1 cellular context compared by ENCODE assay signal in genomic region chr16:1771072-1771863, GRCh38.
TF ChIP-seq lines count a peak whose summit lies in the region.

Gene NME3 (minus strand): TSS chr16:1771543. CDS start chr16:1771534, 9 bp downstream.

TF ChIP-seq in GM12878, 131 proteins besides CTCF, POLR2A, EP300 and RAD21 (continued from another document and continues in another):
- TF ChIP-seq YY1 (IDR thresholded peaks at IDR 0.05; ENCODE audit: low read depth, low read length) = peak; percentile 83; the same call in 1 of the 2 replicates
- no peak for TF ChIP-seq MEF2B (IDR thresholded peaks at IDR 0.05; ENCODE audit: partially characterized antibody, poor library complexity, severe bottlenecking)
- TF ChIP-seq DPF2 (IDR thresholded peaks at IDR 0.05) = 0 out of 2 replicates have a peak, but pooled peaks have one; percentile 23
- TF ChIP-seq ZZZ3 (IDR thresholded peaks at IDR 0.05; ENCODE audit: control insufficient read depth, insufficient read length, low read depth) = no peak
- TF ChIP-seq ZNF217 (IDR thresholded peaks at IDR 0.05) = no peak
- TF ChIP-seq SMARCA5 (IDR thresholded peaks at IDR 0.05) = no peak
- TF ChIP-seq EGR1 (IDR thresholded peaks at IDR 0.05; ENCODE audit: borderline replicate concordance in 1 of 2, low read depth in 2 of 2, low read length in 2 of 2) = peak in 1 of 2 experiments; percentile 88; a peak in 2 of 3 replicates
- peak; percentile 60 for TF ChIP-seq CREB1 (IDR thresholded peaks at IDR 0.05; ENCODE audit: low read depth)
- no peak for TF ChIP-seq BCLAF1 (IDR thresholded peaks at IDR 0.05)
- no peak for TF ChIP-seq FOXM1 (IDR thresholded peaks at IDR 0.05; ENCODE audit: low read depth, low read length)
- TF ChIP-seq ZNF622 (IDR thresholded peaks at IDR 0.05) = no peak
- peak; percentile 64; the same call in 1 of the 2 replicates for TF ChIP-seq BACH1 (IDR thresholded peaks at IDR 0.05; ENCODE audit: borderline replicate concordance)
- peak; percentile 82; the same call in 1 of the 2 replicates for TF ChIP-seq RELB (IDR thresholded peaks at IDR 0.05; ENCODE audit: low read depth)
- no peak for TF ChIP-seq FOS (IDR thresholded peaks at IDR 0.05; ENCODE audit: borderline replicate concordance, extremely low read depth, insufficient read length)
- TF ChIP-seq IRF5 (IDR thresholded peaks at IDR 0.05; ENCODE audit: borderline replicate concordance) = no peak
- no peak for TF ChIP-seq RELA (IDR thresholded peaks at IDR 0.05; ENCODE audit: borderline replicate concordance, partially characterized antibody)
- TF ChIP-seq, protein P1, sequence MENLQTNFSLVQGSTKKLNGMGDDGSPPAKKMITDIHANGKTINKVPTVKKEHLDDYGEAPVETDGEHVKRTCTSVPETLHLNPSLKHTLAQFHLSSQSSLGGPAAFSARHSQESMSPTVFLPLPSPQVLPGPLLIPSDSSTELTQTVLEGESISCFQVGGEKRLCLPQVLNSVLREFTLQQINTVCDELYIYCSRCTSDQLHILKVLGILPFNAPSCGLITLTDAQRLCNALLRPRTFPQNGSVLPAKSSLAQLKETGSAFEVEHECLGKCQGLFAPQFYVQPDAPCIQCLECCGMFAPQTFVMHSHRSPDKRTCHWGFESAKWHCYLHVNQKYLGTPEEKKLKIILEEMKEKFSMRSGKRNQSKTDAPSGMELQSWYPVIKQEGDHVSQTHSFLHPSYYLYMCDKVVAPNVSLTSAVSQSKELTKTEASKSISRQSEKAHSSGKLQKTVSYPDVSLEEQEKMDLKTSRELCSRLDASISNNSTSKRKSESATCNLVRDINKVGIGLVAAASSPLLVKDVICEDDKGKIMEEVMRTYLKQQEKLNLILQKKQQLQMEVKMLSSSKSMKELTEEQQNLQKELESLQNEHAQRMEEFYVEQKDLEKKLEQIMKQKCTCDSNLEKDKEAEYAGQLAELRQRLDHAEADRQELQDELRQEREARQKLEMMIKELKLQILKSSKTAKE (IDR thresholded peaks at IDR 0.05; ENCODE audit: low read depth, poor library complexity, severe bottlenecking) = no peak
- TF ChIP-seq CEBPB (IDR thresholded peaks at IDR 0.05; ENCODE audit: borderline replicate concordance in 1 of 2, low read depth in 2 of 2, low read length in 2 of 2) = no peak
- TF ChIP-seq BCL3 (IDR thresholded peaks at IDR 0.05; ENCODE audit: borderline replicate concordance, insufficient read depth, low read depth, low read length, poor library complexity, severe bottlenecking) = no peak
- TF ChIP-seq, protein P2, sequence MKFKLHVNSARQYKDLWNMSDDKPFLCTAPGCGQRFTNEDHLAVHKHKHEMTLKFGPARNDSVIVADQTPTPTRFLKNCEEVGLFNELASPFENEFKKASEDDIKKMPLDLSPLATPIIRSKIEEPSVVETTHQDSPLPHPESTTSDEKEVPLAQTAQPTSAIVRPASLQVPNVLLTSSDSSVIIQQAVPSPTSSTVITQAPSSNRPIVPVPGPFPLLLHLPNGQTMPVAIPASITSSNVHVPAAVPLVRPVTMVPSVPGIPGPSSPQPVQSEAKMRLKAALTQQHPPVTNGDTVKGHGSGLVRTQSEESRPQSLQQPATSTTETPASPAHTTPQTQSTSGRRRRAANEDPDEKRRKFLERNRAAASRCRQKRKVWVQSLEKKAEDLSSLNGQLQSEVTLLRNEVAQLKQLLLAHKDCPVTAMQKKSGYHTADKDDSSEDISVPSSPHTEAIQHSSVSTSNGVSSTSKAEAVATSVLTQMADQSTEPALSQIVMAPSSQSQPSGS (IDR thresholded peaks at IDR 0.05; ENCODE audit: low read length) = no peak
- no peak for TF ChIP-seq SREBF2 (IDR thresholded peaks at IDR 0.05; ENCODE audit: low read length)
- peak in 1 of 2 experiments; percentile 29; a peak in 2 of 4 replicates for TF ChIP-seq BHLHE40 (IDR thresholded peaks at IDR 0.05; ENCODE audit: borderline replicate concordance in 1 of 2, low read depth in 2 of 2, low read length in 1 of 2)
- peak; percentile 56; the same call in 1 of the 2 replicates for TF ChIP-seq NR2F1 (conservative IDR thresholded peaks at IDR 0.05)
- no peak for TF ChIP-seq IKZF2 (IDR thresholded peaks at IDR 0.05)
- TF ChIP-seq TBL1XR1 (IDR thresholded peaks at IDR 0.05; ENCODE audit: low read depth, low read length) = 0 out of 2 replicates have a peak, but pooled peaks have one; percentile 20
- no peak for TF ChIP-seq IRF4 (IDR thresholded peaks at IDR 0.05; ENCODE audit: low read depth, low read length)
- TF ChIP-seq, protein P3, sequence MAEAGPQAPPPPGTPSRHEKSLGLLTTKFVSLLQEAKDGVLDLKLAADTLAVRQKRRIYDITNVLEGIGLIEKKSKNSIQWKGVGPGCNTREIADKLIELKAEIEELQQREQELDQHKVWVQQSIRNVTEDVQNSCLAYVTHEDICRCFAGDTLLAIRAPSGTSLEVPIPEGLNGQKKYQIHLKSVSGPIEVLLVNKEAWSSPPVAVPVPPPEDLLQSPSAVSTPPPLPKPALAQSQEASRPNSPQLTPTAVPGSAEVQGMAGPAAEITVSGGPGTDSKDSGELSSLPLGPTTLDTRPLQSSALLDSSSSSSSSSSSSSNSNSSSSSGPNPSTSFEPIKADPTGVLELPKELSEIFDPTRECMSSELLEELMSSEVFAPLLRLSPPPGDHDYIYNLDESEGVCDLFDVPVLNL (IDR thresholded peaks at IDR 0.05; ENCODE audit: low read depth, low read length) = no peak
- no peak for TF ChIP-seq CUX1 (IDR thresholded peaks at IDR 0.05; ENCODE audit: insufficient replicate concordance, low read depth, low read length)
- no peak for TF ChIP-seq NBN (IDR thresholded peaks at IDR 0.05)
- TF ChIP-seq CREM (IDR thresholded peaks at IDR 0.05; ENCODE audit: low read depth) = no peak
- TF ChIP-seq ZNF384 (IDR thresholded peaks at IDR 0.05; ENCODE audit: borderline replicate concordance, low read depth, low read length) = no peak
- TF ChIP-seq, protein P4, sequence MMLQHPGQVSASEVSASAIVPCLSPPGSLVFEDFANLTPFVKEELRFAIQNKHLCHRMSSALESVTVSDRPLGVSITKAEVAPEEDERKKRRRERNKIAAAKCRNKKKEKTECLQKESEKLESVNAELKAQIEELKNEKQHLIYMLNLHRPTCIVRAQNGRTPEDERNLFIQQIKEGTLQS (IDR thresholded peaks at IDR 0.05; ENCODE audit: borderline replicate concordance, extremely low read depth, low read depth, low read length) = no peak
- TF ChIP-seq FOXK2 (IDR thresholded peaks at IDR 0.05) = no peak
- no peak for TF ChIP-seq ZNF274 (IDR thresholded peaks at IDR 0.05; ENCODE audit: insufficient read depth, insufficient read length)
- peak; percentile 16; the same call in 1 of the 2 replicates for TF ChIP-seq RB1 (IDR thresholded peaks at IDR 0.05; ENCODE audit: borderline replicate concordance)
- peak; percentile 54 for TF ChIP-seq RUNX3 (IDR thresholded peaks at IDR 0.05; ENCODE audit: low read length)
- TF ChIP-seq POLR2AphosphoS2 (IDR thresholded peaks at IDR 0.05; ENCODE audit: low read depth, low read length) = peak; percentile 53; the same call in 1 of the 2 replicates
- no peak for TF ChIP-seq ATF7 (IDR thresholded peaks at IDR 0.05; ENCODE audit: low read depth)
- TF ChIP-seq CHD4 (IDR thresholded peaks at IDR 0.05) = no peak
- no peak for TF ChIP-seq TCF7 (IDR thresholded peaks at IDR 0.05; ENCODE audit: borderline replicate concordance)
- no peak; the same call in 1 of the 2 replicates for TF ChIP-seq SIN3A (IDR thresholded peaks at IDR 0.05; ENCODE audit: low read depth, low read length)
- no peak; the same call in 1 of the 2 replicates for TF ChIP-seq PML (IDR thresholded peaks at IDR 0.05; ENCODE audit: low read length)
- TF ChIP-seq STAT1 (conservative IDR thresholded peaks at IDR 0.05) = no peak
